ENCODE assay signal across 10 cellular contexts in the genomic region with DNA sequence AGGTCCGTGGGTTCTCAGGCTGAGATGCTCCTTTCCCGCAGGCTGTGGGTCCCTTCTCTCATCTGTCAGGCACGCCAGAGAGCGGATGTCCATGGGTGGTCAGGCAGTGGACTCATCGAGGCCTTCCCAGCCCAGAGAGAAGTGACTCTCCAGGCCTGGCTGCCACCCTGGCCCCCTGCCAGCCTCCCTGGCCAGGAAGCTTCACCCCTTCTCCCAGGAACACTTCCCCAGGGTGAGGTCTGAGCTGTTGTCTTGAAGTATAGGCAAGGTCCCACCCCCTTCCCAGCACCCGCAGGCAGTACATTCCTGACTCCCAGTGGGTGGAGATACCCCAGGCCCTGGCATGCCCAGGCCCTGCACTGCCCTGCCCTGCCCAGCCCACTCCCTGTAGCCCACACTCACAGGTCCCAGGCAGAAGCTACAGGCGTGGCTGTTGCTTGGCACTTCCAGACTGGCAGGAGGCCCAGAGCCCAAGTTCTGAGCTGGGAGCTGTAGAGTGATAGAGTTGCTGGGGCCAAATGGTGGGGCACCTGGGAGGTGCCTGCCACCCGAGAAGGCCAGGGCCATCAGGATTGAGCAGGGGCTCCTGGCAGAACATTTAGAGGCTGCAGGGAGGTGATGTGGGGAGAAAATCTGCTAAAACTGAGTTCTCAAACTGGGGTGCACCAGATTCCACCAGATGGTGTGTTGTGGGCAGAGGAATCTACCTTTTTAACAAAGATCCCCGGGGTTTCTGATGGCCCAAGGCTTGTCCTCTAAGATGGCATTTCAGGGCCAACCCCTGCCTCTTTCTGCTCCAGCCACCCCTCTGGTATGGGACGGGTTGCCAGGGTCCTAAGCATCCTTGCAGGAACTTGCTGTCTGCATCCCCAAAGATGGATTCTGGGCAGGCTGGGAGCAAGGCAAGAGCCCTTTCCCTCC. TPM values are rescaled to one million over a fixed set of nuclear protein-coding genes. Genes with fewer than 3 reads are reported as not detected.
DNase-seq lines count a peak whose midpoint lies in the region; ATAC-seq and TF ChIP-seq lines count a peak whose summit lies in the region.
"Had no signal": no experiment of that assay in that cellular context is flagged by ENCODE, and none has a peak within 500 bp of the region (broad histone marks: within the 10 kb centered on the region; RNA-seq: fewer than 3 reads in every experiment).

No MANE protein-coding gene starts in this region.

- CTCF ChIA-PET in mammary epithelial cell (lab: Charles Lee; ENCODE audit: low non-redundant PET) = interaction anchor here (0.5 to 1.7 kb wide), 3 partner anchors 17 to 83 kb away, joined by 5 to 24 read pairs (median 10); no protein-coding TSS in a partner anchor
- CTCF ChIA-PET in activated CD8-positive, alpha-beta T cell treated with anti-CD3 and anti-CD28 coated beads for 36 hours (lab: Charles Lee) = interaction anchor here (1.0 to 1.7 kb wide), 3 partner anchors 24 to 65 kb away, joined by 3 to 6 read pairs (median 3); no protein-coding TSS in a partner anchor

- no peak for TF ChIP-seq CTCF in mammary epithelial cell (conservative IDR thresholded peaks at IDR 0.05 in 1 of 2, IDR thresholded peaks at IDR 0.05 in 1 of 2; ENCODE audit: extremely low read depth in 1 of 2, insufficient read depth in 1 of 2, low read depth in 1 of 2, low read length in 2 of 2)
- TF ChIP-seq CTCF in activated CD8-positive, alpha-beta T cell treated with anti-CD3 and anti-CD28 coated beads for 36 hours (IDR thresholded peaks at IDR 0.05) = no peak

- H4K20me1 ChIP-seq in mammary epithelial cell (ENCODE audit: insufficient read depth, low read length) = no peaks in the 10 kb centered on the region

- peak overlapping the region; percentile 66 for H3K9ac ChIP-seq in mammary epithelial cell (ENCODE audit: insufficient read depth, low read length)

- BruUV-seq in mammary epithelial cell (replicated peaks; lab: Mats Ljungman, UMichigan) = TSS peak; percentile 4

- H3K27ac ChIP-seq in mammary epithelial cell (ENCODE audit: insufficient read depth, low read depth, low read length) = peak overlapping the region; percentile 93

- ATAC-seq in left lobe of liver (peak; percentile 30), GM18858 (IDR thresholded peaks at IDR 0.05; ENCODE audit: unreplicated experiment) (no peak)
- no peak for ATAC-seq in activated CD8-positive, alpha-beta T cell treated with anti-CD3 and anti-CD28 coated beads for 36 hours

- no peaks in the 10 kb centered on the region for H3K4me1 Mint-ChIP-seq in activated CD8-positive, alpha-beta T cell treated with anti-CD3 and anti-CD28 coated beads for 36 hours (ENCODE audit: low read depth)

- H3K4me2 ChIP-seq in mammary epithelial cell (ENCODE audit: insufficient read depth, low read depth, low read length) = peak overlapping the region; percentile 71

- no peak overlapping the region for H2AFZ ChIP-seq in mammary epithelial cell (ENCODE audit: low read depth, low read length)

- no peak overlapping the region for H3K4me3 Mint-ChIP-seq in activated CD8-positive, alpha-beta T cell treated with anti-CD3 and anti-CD28 coated beads for 36 hours

- DNase-seq in LHCN-M2 (ENCODE audit: low read depth) = peak; percentile 99
- DNase-seq in mammary epithelial cell = peak; percentile 99
- DNase-seq in left lobe of liver (ENCODE audit: low spot score) = no peak
- DNase-seq in ureter (ENCODE audit: low spot score) = peak; percentile 91
- DNase-seq in activated effector memory CD4-positive, alpha-beta T cell treated with Interleukin-2 at 50 U/mL for 16 hours = no peak
- DNase-seq in AML-193 (lab: John Stamatoyannopoulos, UW) = no peak
- no peak for DNase-seq in activated CD8-positive, alpha-beta T cell treated with anti-CD3 and anti-CD28 coated beads for 36 hours
- DNase-seq: activated gamma-delta T cell treated with Interleukin-2 at 50 U/mL for 16 hours, NCI-H446 treated with DMSO at 0.1 percent for 48 hours had no signal

- H3K4me3 ChIP-seq in mammary epithelial cell (replicated peaks in 1 of 3; ENCODE audit: insufficient read depth in 1 of 3, low read depth in 2 of 3, low read length in 3 of 3) = peak overlapping the region in 1 of 3 experiments; percentile 25

- no peaks in the 10 kb centered on the region for H3K27me3 ChIP-seq in mammary epithelial cell (ENCODE audit: insufficient read depth, low read length)

- H3K27me3 Mint-ChIP-seq in activated CD8-positive, alpha-beta T cell treated with anti-CD3 and anti-CD28 coated beads for 36 hours = peaks cover 1% of the 10 kb centered on the region

- H3K36me3 ChIP-seq in mammary epithelial cell (ENCODE audit: insufficient read depth, low read length) = peaks cover 25% of the 10 kb centered on the region

- no peaks in the 10 kb centered on the region for H3K9me3 Mint-ChIP-seq in activated CD8-positive, alpha-beta T cell treated with anti-CD3 and anti-CD28 coated beads for 36 hours

- no peaks in the 10 kb centered on the region for H3K36me3 Mint-ChIP-seq in activated CD8-positive, alpha-beta T cell treated with anti-CD3 and anti-CD28 coated beads for 36 hours (ENCODE audit: low read depth)

- WGBS in mammary epithelial cell (ENCODE audit: low coverage, missing lambda C conversion rate) = 0% methylated on average over 7 of the region's 10 CpGs

- H3K79me2 ChIP-seq in mammary epithelial cell (ENCODE audit: insufficient read depth, low read length) = peaks cover 91% of the 10 kb centered on the region

- dilution Hi-C loops in mammary epithelial cell (cut with HindIII; ENCODE audit: low sequenced_read_pairs) = loop anchor here (5.0 kb wide), 1 partner anchor 50 kb away; no protein-coding TSS in a partner anchor

- intact Hi-C loops in mammary epithelial cell (cut with micrococcal nuclease) = loop anchor here (1.0 to 10.0 kb wide), 2 partner anchors 35 to 558 kb away; no protein-coding TSS in a partner anchor
- intact Hi-C loops in activated CD8-positive, alpha-beta T cell treated with anti-CD3 and anti-CD28 coated beads for 36 hours (cut with micrococcal nuclease) = no loop called here

- H3K27ac Mint-ChIP-seq in activated CD8-positive, alpha-beta T cell treated with anti-CD3 and anti-CD28 coated beads for 36 hours = no peak overlapping the region

- POLR2A ChIA-PET in activated CD8-positive, alpha-beta T cell treated with anti-CD3 and anti-CD28 coated beads for 36 hours (lab: Charles Lee) = no interaction called here

- no peaks in the 10 kb centered on the region for H3K9me3 ChIP-seq in mammary epithelial cell (replicated peaks; ENCODE audit: insufficient read depth, low read length)

- H3K4me1 ChIP-seq in mammary epithelial cell (ENCODE audit: insufficient read depth, low read length) = peaks cover 83% of the 10 kb centered on the region

- in situ Hi-C loops in mammary epithelial cell (cut with MboI; ENCODE audit: low sequenced_read_pairs in 2 of 2) = loop anchor here (5.0 kb wide), 1 partner anchor 35 kb away; no protein-coding TSS in a partner anchor

RNA-seq across cellular contexts. Expression of gene ITGA3, which starts 6.7 kb away (rescaled TPM):
- total RNA-seq in LHCN-M2 (2014; rRNA removed) (382 and 426 TPM in 2 replicates), mammary epithelial cell (1,000 to 10,000 TPM; 1,418 to 2,030 TPM), left lobe of liver (2.7 TPM), ureter (211 TPM)
- 567 TPM for polyA plus RNA-seq in LHCN-M2 (2012)
- 1,026 TPM for polyA plus RNA-seq in mammary epithelial cell
- polyA minus RNA-seq in mammary epithelial cell = 2,074 TPM
- 1 to 10 TPM; 4.2 to 7.2 TPM for total RNA-seq in activated CD8-positive, alpha-beta T cell treated with anti-CD3 and anti-CD28 coated beads for 36 hours

RNA-seq across cellular contexts. Expression of gene PDK2, which starts 32.6 kb away (rescaled TPM):
- total RNA-seq in LHCN-M2 (2014; rRNA removed) (22.3 and 22.5 TPM in 2 replicates), mammary epithelial cell (10 to 100 TPM; 18.2 to 24.8 TPM), left lobe of liver (52.0 TPM), ureter (25.7 TPM)
- 29.7 TPM for polyA plus RNA-seq in LHCN-M2 (2012)
- 7.7 TPM for polyA plus RNA-seq in mammary epithelial cell
- 13.5 TPM for polyA minus RNA-seq in mammary epithelial cell
- total RNA-seq in activated CD8-positive, alpha-beta T cell treated with anti-CD3 and anti-CD28 coated beads for 36 hours = 1 to 10 TPM; 6.0 to 7.7 TPM

Comparison
In these comparisons a context has a peak if more than half of its experiments do, and no peak if none do; other contexts are left out.
1. DNase-seq: peak in LHCN-M2 (single experiment), mammary epithelial cell (single experiment) and ureter (single experiment); none in left lobe of liver (single experiment), activated effector memory CD4-positive, alpha-beta T cell treated with Interleukin-2 at 50 U/mL for 16 hours (single experiment), AML-193 (0 of 2) and activated CD8-positive, alpha-beta T cell treated with anti-CD3 and anti-CD28 coated beads for 36 hours (single experiment).
2. RNA of gene ITGA3, which starts 6.7 kb away (total RNA-seq): 1,418 to 2,030 TPM in mammary epithelial cell, 382 to 426 TPM in LHCN-M2 and 211 TPM in ureter (single experiment); 4.2 to 7.2 TPM in activated CD8-positive, alpha-beta T cell treated with anti-CD3 and anti-CD28 coated beads for 36 hours and 2.7 TPM in left lobe of liver (single experiment); every median in the first group is over 10 times any median in the second.